Comparison of ENCODE assay signal across 9 cellular contexts in genomic region chr21:25462517-25462971, GRCh38.
DNase-seq lines count a peak whose midpoint lies in the region; ATAC-seq and TF ChIP-seq lines count a peak whose summit lies in the region.
"Had no signal": no experiment of that assay in that cellular context is flagged by ENCODE, and none has a peak within 500 bp of the region (broad histone marks: within the 10 kb centered on the region; RNA-seq: fewer than 3 reads in every experiment).

No MANE protein-coding gene starts in this region.

- intact Hi-C loops in mammary epithelial cell (cut with micrococcal nuclease), result no loop called here

- H3K36me3 ChIP-seq in mammary epithelial cell (ENCODE audit: insufficient read depth, low read length) (no peaks in the 10 kb centered on the region), suprapubic skin (no peaks in the 10 kb centered on the region)

- H3K4me2 ChIP-seq in mammary epithelial cell (ENCODE audit: insufficient read depth, low read depth, low read length), result no peak overlapping the region

- no peak overlapping the region for H3K4me3 ChIP-seq in mammary epithelial cell (replicated peaks in 1 of 3; ENCODE audit: insufficient read depth in 1 of 3, low read depth in 2 of 3, low read length in 3 of 3)
- H3K4me3 ChIP-seq in suprapubic skin, result no peak overlapping the region

- peak overlapping the region; percentile 74 for H3K27ac Mint-ChIP-seq in activated CD4-positive, alpha-beta memory T cell treated with anti-CD3 and anti-CD28 coated beads, Interleukin-2, amount 10 ng/mL, durations not matched to agents 7 days and 5 days

- H4K20me1 ChIP-seq in mammary epithelial cell (ENCODE audit: insufficient read depth, low read length), result no peaks in the 10 kb centered on the region

- H3K4me1 Mint-ChIP-seq in activated CD4-positive, alpha-beta memory T cell treated with anti-CD3 and anti-CD28 coated beads, Interleukin-2, amount 10 ng/mL, durations not matched to agents 7 days and 5 days, result peaks cover 60% of the 10 kb centered on the region

- no peaks in the 10 kb centered on the region for H3K27me3 Mint-ChIP-seq in activated CD4-positive, alpha-beta memory T cell treated with anti-CD3 and anti-CD28 coated beads, Interleukin-2, amount 10 ng/mL, durations not matched to agents 7 days and 5 days

- CTCF ChIA-PET in activated CD4-positive, alpha-beta memory T cell treated with anti-CD3 and anti-CD28 coated beads, Interleukin-2, amount 10 ng/mL, durations not matched to agents 7 days and 5 days (lab: Charles Lee), result no interaction called here
- CTCF ChIA-PET in mammary epithelial cell (lab: Charles Lee; ENCODE audit: low non-redundant PET), result no interaction called here

- in situ Hi-C loops in mammary epithelial cell (cut with MboI; ENCODE audit: low sequenced_read_pairs in 2 of 2), result no loop called here

- TF ChIP-seq CTCF in mammary epithelial cell (conservative IDR thresholded peaks at IDR 0.05 in 1 of 2, IDR thresholded peaks at IDR 0.05 in 1 of 2; ENCODE audit: extremely low read depth in 1 of 2, insufficient read depth in 1 of 2, low read depth in 1 of 2, low read length in 2 of 2) (no peak), suprapubic skin (IDR thresholded peaks at IDR 0.05) (no peak)

- H3K4me3 Mint-ChIP-seq in activated CD4-positive, alpha-beta memory T cell treated with anti-CD3 and anti-CD28 coated beads, Interleukin-2, amount 10 ng/mL, durations not matched to agents 7 days and 5 days, result peak overlapping the region; percentile 6

- no TSS peak for BruUV-seq in mammary epithelial cell (replicated peaks; lab: Mats Ljungman, UMichigan)

- no peak overlapping the region for H3K9ac ChIP-seq in mammary epithelial cell (ENCODE audit: insufficient read depth, low read length)

- WGBS in mammary epithelial cell (ENCODE audit: low coverage, missing lambda C conversion rate), result 54% methylated on average over 5 of the region's 5 CpGs
- WGBS in suprapubic skin, result 58% methylated on average over 5 of the region's 5 CpGs

- peaks cover 16% of the 10 kb centered on the region for H3K9me3 ChIP-seq in mammary epithelial cell (replicated peaks; ENCODE audit: insufficient read depth, low read length)
- H3K9me3 ChIP-seq in suprapubic skin, result no peaks in the 10 kb centered on the region

- no peaks in the 10 kb centered on the region for H3K79me2 ChIP-seq in mammary epithelial cell (ENCODE audit: insufficient read depth, low read length)

- H3K27ac ChIP-seq in mammary epithelial cell (ENCODE audit: insufficient read depth, low read depth, low read length) (no peak overlapping the region), suprapubic skin (no peak overlapping the region)

- no peak overlapping the region for H2AFZ ChIP-seq in mammary epithelial cell (ENCODE audit: low read depth, low read length)

- no peak for DNase-seq in activated CD4-positive, alpha-beta memory T cell treated with anti-CD3 and anti-CD28 coated beads, Interleukin-2, amount 10 ng/mL, durations not matched to agents 7 days and 5 days
- DNase-seq in A172 (ENCODE audit: low spot score) (no peak), mammary epithelial cell (no peak), inferior parietal cortex (ENCODE audit: extremely low spot score) (no peak), suprapubic skin (ENCODE audit: low spot score in 2 of 2) (no peak)
- DNase-seq: DMS 273 treated with DMSO at 0.1 percent for 48 hours had no signal

- dilution Hi-C loops in mammary epithelial cell (cut with HindIII; ENCODE audit: low sequenced_read_pairs), result no loop called here

- TF ChIP-seq EP300 in suprapubic skin (IDR thresholded peaks at IDR 0.05), result no peak

- peaks cover 5% of the 10 kb centered on the region for H3K9me3 Mint-ChIP-seq in activated CD4-positive, alpha-beta memory T cell treated with anti-CD3 and anti-CD28 coated beads, Interleukin-2, amount 10 ng/mL, durations not matched to agents 7 days and 5 days

- no peaks in the 10 kb centered on the region for H3K27me3 ChIP-seq in mammary epithelial cell (ENCODE audit: insufficient read depth, low read length)
- H3K27me3 ChIP-seq in suprapubic skin, result no peaks in the 10 kb centered on the region

- no peaks in the 10 kb centered on the region for H3K4me1 ChIP-seq in mammary epithelial cell (ENCODE audit: insufficient read depth, low read length)
- peaks cover 3% of the 10 kb centered on the region for H3K4me1 ChIP-seq in suprapubic skin

- POLR2A ChIA-PET in activated CD4-positive, alpha-beta memory T cell treated with anti-CD3 and anti-CD28 coated beads, Interleukin-2, amount 10 ng/mL, durations not matched to agents 7 days and 5 days (lab: Charles Lee), result interaction anchor here (1.8 kb wide), 1 partner anchor 106 kb away, joined by 4 read pairs; no protein-coding TSS in a partner anchor

- ATAC-seq in GM18517 (IDR thresholded peaks at IDR 0.05; ENCODE audit: unreplicated experiment), result peak; percentile 52
- ATAC-seq in GM19438 (IDR thresholded peaks at IDR 0.05; ENCODE audit: low read depth, unreplicated experiment), result peak; percentile 54
- peak; percentile 55 for ATAC-seq in HG02973 (IDR thresholded peaks at IDR 0.05; ENCODE audit: unreplicated experiment)

- no peak for TF ChIP-seq POLR2A in suprapubic skin (IDR thresholded peaks at IDR 0.05)

- peaks cover 6% of the 10 kb centered on the region for H3K36me3 Mint-ChIP-seq in activated CD4-positive, alpha-beta memory T cell treated with anti-CD3 and anti-CD28 coated beads, Interleukin-2, amount 10 ng/mL, durations not matched to agents 7 days and 5 days (ENCODE audit: low read depth)
